Comparison of ENCODE assay signal across 33 cellular contexts in genomic region chr2:7239078-7239477, GRCh38.
"Had no signal": no experiment of that assay in that cellular context is flagged by ENCODE, and none has a peak within 500 bp of the region (broad histone marks: within the 10 kb centered on the region; RNA-seq: fewer than 3 reads in every experiment).

No MANE protein-coding gene starts in this region.

- DNase-seq: activated B cell treated with CpG ODN at 0.5 μM for 24 hours; activated CD4-positive, alpha-beta memory T cell treated with anti-CD3 and anti-CD28 coated beads for 36 hours; activated CD4-positive, alpha-beta T cell treated with anti-CD3 and anti-CD28 coated beads for 4 hours; activated CD4-positive, alpha-beta T cell treated with anti-CD3 and anti-CD28 coated beads, Interleukin-2, amount 10 ng/mL, durations not matched to agents 24 days and 14 days; activated CD4-positive, alpha-beta T cell treated with anti-CD3 and anti-CD28 coated beads, Interleukin-2, amount 50 U/mL, for 1 hour; activated CD4-positive, alpha-beta T cell treated with anti-CD3 and anti-CD28 coated beads, Interleukin-2, amount 50 U/mL, for 4 hours; activated CD4-positive, CD25-positive, alpha-beta regulatory T cell treated with anti-CD3 and anti-CD28 coated beads, Interleukin-2, amount 50 U/mL, for 72 hours; activated CD8-positive, alpha-beta memory T cell treated with anti-CD3 and anti-CD28 coated beads, Interleukin-2, amount 50 U/mL, for 4 hours; activated CD8-positive, alpha-beta T cell treated with anti-CD3 and anti-CD28 coated beads for 36 hours; activated effector memory CD4-positive, alpha-beta T cell treated with anti-CD3 and anti-CD28 coated beads, Interleukin-2, amount 50 U/mL, for 16 hours; activated gamma-delta T cell treated with Interleukin-2 at 50 U/mL for 16 hours; activated naive CD4-positive, alpha-beta T cell; activated naive CD4-positive, alpha-beta T cell treated with anti-CD3 and anti-CD28 coated beads for 36 hours; activated naive CD4-positive, alpha-beta T cell treated with anti-CD3 and anti-CD28 coated beads, Interleukin-2, amount 50 U/mL, for 16 hours; activated naive CD8-positive, alpha-beta T cell treated with anti-CD3 and anti-CD28 coated beads, Interleukin-2, amount 10 ng/mL, durations not matched to agents 7 days and 5 days; activated naive CD8-positive, alpha-beta T cell treated with anti-CD3 and anti-CD28 coated beads, Interleukin-2, amount 50 U/mL, for 24 hours; activated T-cell treated with anti-CD3 and anti-CD28 coated beads for 4 hours; activated T-cell treated with anti-CD3 and anti-CD28 coated beads, Interleukin-2, amount 50 U/mL, for 1 hour; activated T-cell treated with anti-CD3 and anti-CD28 coated beads, Interleukin-2, amount 50 U/mL, for 4 hours; activated T-cell treated with anti-CD3 and anti-CD28 coated beads, Interleukin-2, amount 50 U/mL, for 72 hours; amygdala; anterior cingulate cortex; caudate nucleus; cerebellar nuclear complex; T-helper 1 cell; T-helper 2 cell; T-helper 9 cell had no signal

- H3K4me3 ChIP-seq: ascending aorta, cardiac muscle cell had no signal

- H3K9me3 ChIP-seq: ascending aorta had no signal

- H3K27ac ChIP-seq: ascending aorta, cardiac muscle cell, VCaP had no signal

- FAIRE-seq: bronchial epithelial cell, TTC549 had no signal

- H3K36me3 ChIP-seq: ascending aorta, cardiac muscle cell had no signal

- ATAC-seq: activated CD8-positive, alpha-beta T cell treated with anti-CD3 and anti-CD28 coated beads for 36 hours; activated naive CD8-positive, alpha-beta T cell treated with anti-CD3 and anti-CD28 coated beads, Interleukin-2, amount 50 U/mL, for 24 hours; activated T-cell treated with anti-CD3 and anti-CD28 coated beads, Interleukin-2, amount 50 U/mL, for 4 hours; activated T-cell treated with anti-CD3 and anti-CD28 coated beads, Interleukin-2, amount 50 U/mL, for 72 hours; activated T-helper 17 cell treated with anti-CD3 and anti-CD28 coated beads, Interleukin-2, amount 50 U/mL, for 72 hours had no signal

- H3K4me1 ChIP-seq: ascending aorta had no signal

- H3K27me3 ChIP-seq: ascending aorta, cardiac muscle cell had no signal
